ENCODE assay signal across 5 cellular contexts in the genomic region with DNA sequence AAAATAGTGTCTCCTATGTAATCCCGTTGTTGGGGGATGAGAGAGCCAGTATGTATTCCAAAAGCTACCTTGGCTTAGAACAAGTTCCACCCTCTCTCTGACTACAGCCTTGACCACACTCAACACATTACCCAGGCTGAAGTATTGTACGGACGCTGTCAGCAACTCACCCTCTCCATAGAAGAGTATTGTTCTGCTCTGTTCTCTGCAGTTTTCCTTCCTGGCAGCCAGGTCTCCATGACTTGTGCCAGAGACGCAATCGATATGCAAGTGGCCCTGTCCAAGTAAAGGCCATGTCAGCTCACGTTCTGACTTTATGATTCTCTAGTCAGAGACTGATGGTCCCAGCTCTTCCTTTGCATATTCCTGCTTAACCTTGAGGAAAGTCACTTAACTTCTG.
"Had no signal": no experiment of that assay in that cellular context is flagged by ENCODE, and none has a peak within 500 bp of the region (broad histone marks: within the 10 kb centered on the region; RNA-seq: fewer than 3 reads in every experiment).

No MANE protein-coding gene starts in this region.

- H3K4me3 ChIP-seq: GM23338, K562 had no signal

- ATAC-seq: K562 had no signal

- DNase-seq: H9, HCEC 1CT, IMR-90 had no signal
